In the genomic region with DNA sequence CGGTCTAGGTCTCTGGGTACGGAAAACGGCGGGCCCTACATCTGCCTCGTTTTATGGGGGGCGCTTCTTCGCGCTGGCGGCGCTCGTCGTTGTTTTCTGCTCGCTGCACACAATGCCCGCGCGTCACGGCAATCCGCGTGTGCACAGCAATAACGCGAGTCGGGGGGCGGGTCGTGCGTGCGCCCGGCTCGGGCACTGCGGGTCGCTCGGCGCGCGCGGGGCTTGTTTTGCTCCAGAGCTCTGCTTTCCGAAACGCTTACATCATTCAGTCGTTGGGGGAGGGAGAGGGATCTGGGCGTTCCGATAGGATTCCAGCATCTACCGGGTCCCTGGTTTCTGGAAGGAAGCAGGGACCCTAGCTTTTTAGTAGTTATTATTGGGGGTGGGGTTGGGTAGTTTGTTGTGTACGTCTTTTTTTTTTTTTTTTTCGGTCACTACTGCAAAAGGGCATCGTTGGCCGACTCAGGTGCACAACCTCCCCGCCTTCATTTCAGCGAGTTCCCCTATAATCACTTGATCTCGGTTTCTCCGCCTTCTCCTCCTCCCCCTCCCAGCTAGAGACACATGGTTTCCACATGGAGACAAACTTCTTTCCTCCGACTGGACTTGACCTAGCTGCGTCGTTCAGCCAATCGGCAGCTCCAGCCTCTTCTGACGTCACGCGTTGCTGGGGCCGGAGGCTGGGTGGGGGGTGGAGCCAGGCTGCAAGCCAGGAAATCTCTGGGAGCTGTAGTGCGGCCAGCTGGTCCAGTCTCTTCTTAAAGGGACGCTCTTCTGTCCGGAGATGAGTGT, we compare ENCODE assay signal across 1 cellular context.
A peak's percentile ranks its signal among the peaks of the same experiment; 100 is the strongest.
TF ChIP-seq lines count a peak whose summit lies in the region.

No MANE protein-coding gene starts in this region.

TF ChIP-seq in HepG2, 621 proteins besides CTCF, POLR2A, EP300 and RAD21 (continued from another document and continues in another):
- TF ChIP-seq, protein P1, sequence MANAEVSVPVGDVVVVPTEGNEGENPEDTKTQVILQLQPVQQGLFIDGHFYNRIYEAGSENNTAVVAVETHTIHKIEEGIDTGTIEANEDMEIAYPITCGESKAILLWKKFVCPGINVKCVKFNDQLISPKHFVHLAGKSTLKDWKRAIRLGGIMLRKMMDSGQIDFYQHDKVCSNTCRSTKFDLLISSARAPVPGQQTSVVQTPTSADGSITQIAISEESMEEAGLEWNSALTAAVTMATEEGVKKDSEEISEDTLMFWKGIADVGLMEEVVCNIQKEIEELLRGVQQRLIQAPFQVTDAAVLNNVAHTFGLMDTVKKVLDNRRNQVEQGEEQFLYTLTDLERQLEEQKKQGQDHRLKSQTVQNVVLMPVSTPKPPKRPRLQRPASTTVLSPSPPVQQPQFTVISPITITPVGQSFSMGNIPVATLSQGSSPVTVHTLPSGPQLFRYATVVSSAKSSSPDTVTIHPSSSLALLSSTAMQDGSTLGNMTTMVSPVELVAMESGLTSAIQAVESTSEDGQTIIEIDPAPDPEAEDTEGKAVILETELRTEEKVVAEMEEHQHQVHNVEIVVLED (CRISPR knock-in tag; IDR thresholded peaks at IDR 0.05; ENCODE audit: borderline replicate concordance): no peak
- TF ChIP-seq NFATC3 (CRISPR knock-in tag; IDR thresholded peaks at IDR 0.05) (no peak), FOXP1 (IDR thresholded peaks at IDR 0.05) (no peak), FOXP1 (CRISPR knock-in tag; IDR thresholded peaks at IDR 0.05) (no peak; the same call in 1 of the 2 replicates), ISX (CRISPR knock-in tag; conservative IDR thresholded peaks at IDR 0.05) (no peak), ZNF468 (CRISPR knock-in tag; IDR thresholded peaks at IDR 0.05) (no peak), SRF (IDR thresholded peaks at IDR 0.05; ENCODE audit: low read depth, low read length) (no peak), TAF1 (CRISPR knock-in tag; IDR thresholded peaks at IDR 0.05) (no peak), NFRKB (IDR thresholded peaks at IDR 0.05) (no peak), CEBPB (IDR thresholded peaks at IDR 0.05; ENCODE audit: borderline replicate concordance, low read depth, low read length) (no peak), SOX6 (IDR thresholded peaks at IDR 0.05) (no peak), SOX6 (CRISPR knock-in tag; IDR thresholded peaks at IDR 0.05) (peak; percentile 48), EED (CRISPR knock-in tag; IDR thresholded peaks at IDR 0.05) (no peak; the same call in 1 of the 2 replicates), JARID2 (CRISPR knock-in tag; IDR thresholded peaks at IDR 0.05; ENCODE audit: insufficient replicate concordance) (no peak), CCDC6 (CRISPR knock-in tag; IDR thresholded peaks at IDR 0.05) (no peak), SMAD9 (CRISPR knock-in tag; IDR thresholded peaks at IDR 0.05) (no peak), ZFY (CRISPR knock-in tag; IDR thresholded peaks at IDR 0.05) (no peak), NR2C2 (CRISPR knock-in tag; IDR thresholded peaks at IDR 0.05; ENCODE audit: borderline replicate concordance) (peak; percentile 3; the same call in 1 of the 2 replicates), BRCA1 (CRISPR knock-in tag; IDR thresholded peaks at IDR 0.05) (no peak), ZFAT (CRISPR knock-in tag; conservative IDR thresholded peaks at IDR 0.05) (no peak), ZFP36 (IDR thresholded peaks at IDR 0.05; ENCODE audit: borderline replicate concordance, low read depth, low read length, partially characterized antibody) (no peak), ZMYM2 (CRISPR knock-in tag; IDR thresholded peaks at IDR 0.05) (no peak), ZNF44 (CRISPR knock-in tag; IDR thresholded peaks at IDR 0.05) (peak; percentile 58; the same call in 1 of the 2 replicates), RXRA (CRISPR knock-in tag; IDR thresholded peaks at IDR 0.05) (peak; percentile 33; the same call in 1 of the 2 replicates), ZNF747 (CRISPR knock-in tag; IDR thresholded peaks at IDR 0.05; ENCODE audit: borderline replicate concordance) (no peak), NR3C1 (CRISPR knock-in tag; IDR thresholded peaks at IDR 0.05) (no peak), MYC (CRISPR knock-in tag; IDR thresholded peaks at IDR 0.05; ENCODE audit: borderline replicate concordance) (peak; percentile 79), ZNF30 (CRISPR knock-in tag; IDR thresholded peaks at IDR 0.05) (no peak), SNRNP70 (IDR thresholded peaks at IDR 0.05; ENCODE audit: low read depth, low read length) (no peak), RFX5 (IDR thresholded peaks at IDR 0.05; ENCODE audit: low read depth, low read length) (peak; percentile 100), HDAC6 (IDR thresholded peaks at IDR 0.05; ENCODE audit: low read depth, low read length) (no peak), PCBP1 (IDR thresholded peaks at IDR 0.05; ENCODE audit: borderline replicate concordance, low read depth, low read length) (no peak), NFYB (CRISPR knock-in tag; IDR thresholded peaks at IDR 0.05) (peak; percentile 97), NR2F1 (CRISPR knock-in tag; IDR thresholded peaks at IDR 0.05) (no peak), ZSCAN22 (CRISPR knock-in tag; IDR thresholded peaks at IDR 0.05) (no peak), ZNF296 (CRISPR knock-in tag; conservative IDR thresholded peaks at IDR 0.05) (no peak), SAFB2 (CRISPR knock-in tag; IDR thresholded peaks at IDR 0.05; ENCODE audit: borderline replicate concordance, low read depth) (no peak), GATA4 (IDR thresholded peaks at IDR 0.05; ENCODE audit: borderline replicate concordance, low read depth) (no peak; the same call in 1 of the 2 replicates), REL (CRISPR knock-in tag; conservative IDR thresholded peaks at IDR 0.05) (peak; percentile 46; the same call in 1 of the 2 replicates), TP53 (CRISPR knock-in tag; conservative IDR thresholded peaks at IDR 0.05) (no peak), JUND (CRISPR knock-in tag; IDR thresholded peaks at IDR 0.05) (no peak), NCOR1 (IDR thresholded peaks at IDR 0.05; ENCODE audit: borderline replicate concordance, low read length) (peak; percentile 36; the same call in 1 of the 2 replicates), ZFP90 (CRISPR knock-in tag; IDR thresholded peaks at IDR 0.05; ENCODE audit: borderline replicate concordance) (no peak), ZNF383 (CRISPR knock-in tag; IDR thresholded peaks at IDR 0.05; ENCODE audit: borderline replicate concordance) (no peak)
- TF ChIP-seq, protein P2, sequence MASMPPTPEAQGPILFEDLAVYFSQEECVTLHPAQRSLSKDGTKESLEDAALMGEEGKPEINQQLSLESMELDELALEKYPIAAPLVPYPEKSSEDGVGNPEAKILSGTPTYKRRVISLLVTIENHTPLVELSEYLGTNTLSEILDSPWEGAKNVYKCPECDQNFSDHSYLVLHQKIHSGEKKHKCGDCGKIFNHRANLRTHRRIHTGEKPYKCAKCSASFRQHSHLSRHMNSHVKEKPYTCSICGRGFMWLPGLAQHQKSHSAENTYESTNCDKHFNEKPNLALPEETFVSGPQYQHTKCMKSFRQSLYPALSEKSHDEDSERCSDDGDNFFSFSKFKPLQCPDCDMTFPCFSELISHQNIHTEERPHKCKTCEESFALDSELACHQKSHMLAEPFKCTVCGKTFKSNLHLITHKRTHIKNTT (CRISPR knock-in tag; IDR thresholded peaks at IDR 0.05): no peak
- TF ChIP-seq, protein P3, sequence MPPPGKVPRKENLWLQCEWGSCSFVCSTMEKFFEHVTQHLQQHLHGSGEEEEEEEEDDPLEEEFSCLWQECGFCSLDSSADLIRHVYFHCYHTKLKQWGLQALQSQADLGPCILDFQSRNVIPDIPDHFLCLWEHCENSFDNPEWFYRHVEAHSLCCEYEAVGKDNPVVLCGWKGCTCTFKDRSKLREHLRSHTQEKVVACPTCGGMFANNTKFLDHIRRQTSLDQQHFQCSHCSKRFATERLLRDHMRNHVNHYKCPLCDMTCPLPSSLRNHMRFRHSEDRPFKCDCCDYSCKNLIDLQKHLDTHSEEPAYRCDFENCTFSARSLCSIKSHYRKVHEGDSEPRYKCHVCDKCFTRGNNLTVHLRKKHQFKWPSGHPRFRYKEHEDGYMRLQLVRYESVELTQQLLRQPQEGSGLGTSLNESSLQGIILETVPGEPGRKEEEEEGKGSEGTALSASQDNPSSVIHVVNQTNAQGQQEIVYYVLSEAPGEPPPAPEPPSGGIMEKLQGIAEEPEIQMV (CRISPR knock-in tag; IDR thresholded peaks at IDR 0.05; ENCODE audit: low read depth): no peak
- TF ChIP-seq, protein P4, sequence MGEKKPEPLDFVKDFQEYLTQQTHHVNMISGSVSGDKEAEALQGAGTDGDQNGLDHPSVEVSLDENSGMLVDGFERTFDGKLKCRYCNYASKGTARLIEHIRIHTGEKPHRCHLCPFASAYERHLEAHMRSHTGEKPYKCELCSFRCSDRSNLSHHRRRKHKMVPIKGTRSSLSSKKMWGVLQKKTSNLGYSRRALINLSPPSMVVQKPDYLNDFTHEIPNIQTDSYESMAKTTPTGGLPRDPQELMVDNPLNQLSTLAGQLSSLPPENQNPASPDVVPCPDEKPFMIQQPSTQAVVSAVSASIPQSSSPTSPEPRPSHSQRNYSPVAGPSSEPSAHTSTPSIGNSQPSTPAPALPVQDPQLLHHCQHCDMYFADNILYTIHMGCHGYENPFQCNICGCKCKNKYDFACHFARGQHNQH (CRISPR knock-in tag; IDR thresholded peaks at IDR 0.05): no peak; the same call in 1 of the 2 replicates
- TF ChIP-seq, protein P5, sequence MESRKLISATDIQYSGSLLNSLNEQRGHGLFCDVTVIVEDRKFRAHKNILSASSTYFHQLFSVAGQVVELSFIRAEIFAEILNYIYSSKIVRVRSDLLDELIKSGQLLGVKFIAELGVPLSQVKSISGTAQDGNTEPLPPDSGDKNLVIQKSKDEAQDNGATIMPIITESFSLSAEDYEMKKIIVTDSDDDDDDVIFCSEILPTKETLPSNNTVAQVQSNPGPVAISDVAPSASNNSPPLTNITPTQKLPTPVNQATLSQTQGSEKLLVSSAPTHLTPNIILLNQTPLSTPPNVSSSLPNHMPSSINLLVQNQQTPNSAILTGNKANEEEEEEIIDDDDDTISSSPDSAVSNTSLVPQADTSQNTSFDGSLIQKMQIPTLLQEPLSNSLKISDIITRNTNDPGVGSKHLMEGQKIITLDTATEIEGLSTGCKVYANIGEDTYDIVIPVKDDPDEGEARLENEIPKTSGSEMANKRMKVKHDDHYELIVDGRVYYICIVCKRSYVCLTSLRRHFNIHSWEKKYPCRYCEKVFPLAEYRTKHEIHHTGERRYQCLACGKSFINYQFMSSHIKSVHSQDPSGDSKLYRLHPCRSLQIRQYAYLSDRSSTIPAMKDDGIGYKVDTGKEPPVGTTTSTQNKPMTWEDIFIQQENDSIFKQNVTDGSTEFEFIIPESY (CRISPR knock-in tag; IDR thresholded peaks at IDR 0.05): no peak
- TF ChIP-seq, protein P6, sequence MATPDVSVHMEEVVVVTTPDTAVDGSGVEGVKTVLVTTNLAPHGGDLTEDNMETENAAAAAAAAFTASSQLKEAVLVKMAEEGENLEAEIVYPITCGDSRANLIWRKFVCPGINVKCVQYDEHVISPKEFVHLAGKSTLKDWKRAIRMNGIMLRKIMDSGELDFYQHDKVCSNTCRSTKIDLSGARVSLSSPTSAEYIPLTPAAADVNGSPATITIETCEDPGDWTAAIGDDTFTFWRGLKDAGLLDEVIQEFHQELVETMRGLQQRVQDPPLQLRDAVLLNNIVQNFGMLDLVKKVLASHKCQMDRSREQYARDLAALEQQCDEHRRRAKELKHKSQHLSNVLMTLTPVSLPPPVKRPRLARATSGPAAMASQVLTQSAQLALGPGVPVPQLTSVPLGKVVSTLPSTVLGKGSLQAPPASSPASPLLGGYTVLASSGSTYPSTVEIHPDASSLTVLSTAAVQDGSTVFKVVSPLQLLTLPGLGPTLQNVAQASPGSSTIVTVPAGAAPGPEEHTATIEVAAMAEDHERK (CRISPR knock-in tag; IDR thresholded peaks at IDR 0.05; ENCODE audit: low read depth): no peak
- TF ChIP-seq, protein P7, sequence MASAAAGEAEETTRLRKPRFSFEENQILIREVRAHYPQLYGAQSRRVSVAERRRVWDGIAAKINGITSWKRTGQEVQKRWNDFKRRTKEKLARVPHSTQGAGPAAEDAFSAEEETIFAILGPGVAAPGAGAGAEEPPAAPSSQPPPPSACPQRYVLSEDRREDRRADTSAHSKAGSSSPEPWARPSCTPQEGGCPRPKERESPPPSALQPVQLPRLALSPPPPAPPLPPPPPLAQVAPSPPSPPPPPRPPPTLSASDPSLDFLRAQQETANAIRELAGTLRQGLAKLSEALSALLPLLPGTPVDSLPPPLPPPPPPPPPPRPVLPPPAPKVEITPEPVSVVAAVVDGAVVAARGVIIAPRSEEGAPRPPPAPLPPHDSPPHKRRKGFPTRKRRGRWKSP (CRISPR knock-in tag; IDR thresholded peaks at IDR 0.05): no peak
- TF ChIP-seq, protein P8, sequence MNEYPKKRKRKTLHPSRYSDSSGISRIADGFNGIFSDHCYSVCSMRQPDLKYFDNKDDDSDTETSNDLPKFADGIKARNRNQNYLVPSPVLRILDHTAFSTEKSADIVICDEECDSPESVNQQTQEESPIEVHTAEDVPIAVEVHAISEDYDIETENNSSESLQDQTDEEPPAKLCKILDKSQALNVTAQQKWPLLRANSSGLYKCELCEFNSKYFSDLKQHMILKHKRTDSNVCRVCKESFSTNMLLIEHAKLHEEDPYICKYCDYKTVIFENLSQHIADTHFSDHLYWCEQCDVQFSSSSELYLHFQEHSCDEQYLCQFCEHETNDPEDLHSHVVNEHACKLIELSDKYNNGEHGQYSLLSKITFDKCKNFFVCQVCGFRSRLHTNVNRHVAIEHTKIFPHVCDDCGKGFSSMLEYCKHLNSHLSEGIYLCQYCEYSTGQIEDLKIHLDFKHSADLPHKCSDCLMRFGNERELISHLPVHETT (CRISPR knock-in tag; conservative IDR thresholded peaks at IDR 0.05): no peak
- TF ChIP-seq, protein P9, sequence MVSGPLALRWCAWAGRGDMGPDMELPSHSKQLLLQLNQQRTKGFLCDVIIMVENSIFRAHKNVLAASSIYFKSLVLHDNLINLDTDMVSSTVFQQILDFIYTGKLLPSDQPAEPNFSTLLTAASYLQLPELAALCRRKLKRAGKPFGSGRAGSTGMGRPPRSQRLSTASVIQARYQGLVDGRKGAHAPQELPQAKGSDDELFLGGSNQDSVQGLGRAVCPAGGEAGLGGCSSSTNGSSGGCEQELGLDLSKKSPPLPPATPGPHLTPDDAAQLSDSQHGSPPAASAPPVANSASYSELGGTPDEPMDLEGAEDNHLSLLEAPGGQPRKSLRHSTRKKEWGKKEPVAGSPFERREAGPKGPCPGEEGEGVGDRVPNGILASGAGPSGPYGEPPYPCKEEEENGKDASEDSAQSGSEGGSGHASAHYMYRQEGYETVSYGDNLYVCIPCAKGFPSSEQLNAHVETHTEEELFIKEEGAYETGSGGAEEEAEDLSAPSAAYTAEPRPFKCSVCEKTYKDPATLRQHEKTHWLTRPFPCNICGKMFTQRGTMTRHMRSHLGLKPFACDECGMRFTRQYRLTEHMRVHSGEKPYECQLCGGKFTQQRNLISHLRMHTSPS (CRISPR knock-in tag; IDR thresholded peaks at IDR 0.05; ENCODE audit: low read depth): no peak
- TF ChIP-seq, protein P10, sequence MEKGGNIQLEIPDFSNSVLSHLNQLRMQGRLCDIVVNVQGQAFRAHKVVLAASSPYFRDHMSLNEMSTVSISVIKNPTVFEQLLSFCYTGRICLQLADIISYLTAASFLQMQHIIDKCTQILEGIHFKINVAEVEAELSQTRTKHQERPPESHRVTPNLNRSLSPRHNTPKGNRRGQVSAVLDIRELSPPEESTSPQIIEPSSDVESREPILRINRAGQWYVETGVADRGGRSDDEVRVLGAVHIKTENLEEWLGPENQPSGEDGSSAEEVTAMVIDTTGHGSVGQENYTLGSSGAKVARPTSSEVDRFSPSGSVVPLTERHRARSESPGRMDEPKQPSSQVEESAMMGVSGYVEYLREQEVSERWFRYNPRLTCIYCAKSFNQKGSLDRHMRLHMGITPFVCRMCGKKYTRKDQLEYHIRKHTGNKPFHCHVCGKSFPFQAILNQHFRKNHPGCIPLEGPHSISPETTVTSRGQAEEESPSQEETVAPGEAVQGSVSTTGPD (CRISPR knock-in tag; IDR thresholded peaks at IDR 0.05): no peak
